In the genomic region with DNA sequence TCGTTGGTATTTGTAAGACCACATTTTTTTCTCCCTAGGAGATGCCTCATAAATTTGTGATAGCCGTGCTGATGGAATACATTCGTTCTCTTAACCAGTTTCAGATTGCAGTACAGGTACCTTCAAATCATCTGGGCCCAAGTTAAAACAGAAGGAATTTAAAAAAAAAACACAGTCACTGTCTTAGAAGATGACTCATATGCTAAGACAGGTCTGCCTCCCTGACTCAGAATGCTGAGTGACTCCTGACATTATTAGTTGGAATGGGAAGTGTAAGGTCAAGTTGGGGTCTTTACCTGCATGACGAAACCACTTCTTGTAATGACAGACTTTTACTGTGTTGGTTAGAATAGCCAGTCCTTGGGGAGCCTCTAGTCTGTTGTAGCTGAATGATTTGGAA, we compare ENCODE assay signal across 10 cellular contexts. TPM values are rescaled to one million over a fixed set of nuclear protein-coding genes. Genes with fewer than 3 reads are reported as not detected.
A peak's percentile ranks its signal among the peaks of the same experiment; 100 is the strongest.
DNase-seq lines count a peak whose midpoint lies in the region; ATAC-seq and TF ChIP-seq lines count a peak whose summit lies in the region.
"Had no signal": no experiment of that assay in that cellular context is flagged by ENCODE, and none has a peak within 500 bp of the region (broad histone marks: within the 10 kb centered on the region; RNA-seq: fewer than 3 reads in every experiment).

No MANE protein-coding gene starts in this region.

- no peak for TF ChIP-seq CTCF in RWPE1 (conservative IDR thresholded peaks at IDR 0.05; ENCODE audit: low read depth)
- TF ChIP-seq CTCF in fibroblast of lung (conservative IDR thresholded peaks at IDR 0.05 in 1 of 2, IDR thresholded peaks at IDR 0.05 in 1 of 2; ENCODE audit: low read depth in 1 of 2, low read length in 2 of 2) = no peak
- TF ChIP-seq CTCF in type B pancreatic cell (conservative IDR thresholded peaks at IDR 0.05) = no peak
- TF ChIP-seq CTCF in transverse colon (IDR thresholded peaks at IDR 0.05) = no peak

- H3K79me2 ChIP-seq in fibroblast of lung (ENCODE audit: control insufficient read depth, insufficient read depth, low read length) = no peaks in the 10 kb centered on the region

- in situ Hi-C loops in transverse colon (cut with MboI; ENCODE audit: low pct_ligation_motif_present in 1 of 4, low pct_unique_long_range_greater_than_20kb in 1 of 4, low sequenced_read_pairs in 3 of 4) = loop anchor here in 1 of 4 donors (10.0 kb wide), 1 partner anchor 55 kb away; a partner anchor contains a TSS

- H3K4me2 ChIP-seq in fibroblast of lung (ENCODE audit: extremely low read depth, insufficient read depth, low read length) = no peak overlapping the region

- H3K27ac ChIP-seq in RWPE1 (no peak overlapping the region), fibroblast of lung (ENCODE audit: insufficient read depth, low read length) (no peak overlapping the region), transverse colon (no peak overlapping the region)

- TF ChIP-seq EP300 in transverse colon (IDR thresholded peaks at IDR 0.05; ENCODE audit: low read depth) = no peak

- CTCF ChIA-PET in activated naive CD4-positive, alpha-beta T cell treated with anti-CD3 and anti-CD28 coated beads for 36 hours (lab: Charles Lee) = no interaction called here
- CTCF ChIA-PET in RWPE1 (lab: Yijun Ruan, JAX) = no interaction called here

- H3K27ac Mint-ChIP-seq in activated naive CD4-positive, alpha-beta T cell treated with anti-CD3 and anti-CD28 coated beads for 36 hours = peak overlapping the region; percentile 20
- peak overlapping the region; percentile 74 for H3K27ac Mint-ChIP-seq in type B pancreatic cell

- TF ChIP-seq POLR2A in transverse colon (IDR thresholded peaks at IDR 0.05) = no peak

- DNase-seq in activated naive CD4-positive, alpha-beta T cell treated with anti-CD3 and anti-CD28 coated beads for 36 hours = peak; percentile 36
- DNase-seq in activated naive CD4-positive, alpha-beta T cell treated with anti-CD3 and anti-CD28 coated beads, Interleukin-2, amount 50 U/mL, for 16 hours = no peak
- DNase-seq in RWPE1 (ENCODE audit: low spot score) (peak; percentile 88), fibroblast of lung (ENCODE audit: low read depth in 2 of 2) (peak; percentile 16 to 69), type B pancreatic cell (ENCODE audit: extremely low spot score, unreplicated experiment) (no peak), transverse colon (no peak), pons (ENCODE audit: low spot score) (no peak)
- DNase-seq: C1 segment of cervical spinal cord, naive B cell had no signal

- H3K9me3 ChIP-seq in fibroblast of lung (ENCODE audit: control insufficient read depth, insufficient read depth, low read depth, low read length) (no peaks in the 10 kb centered on the region), transverse colon (no peaks in the 10 kb centered on the region)

- H3K9me3 Mint-ChIP-seq in activated naive CD4-positive, alpha-beta T cell treated with anti-CD3 and anti-CD28 coated beads for 36 hours = no peaks in the 10 kb centered on the region
- H3K9me3 Mint-ChIP-seq in type B pancreatic cell = no peaks in the 10 kb centered on the region
- H3K9me3 Mint-ChIP-seq: naive B cell had no signal

- H3K27me3 Mint-ChIP-seq in activated naive CD4-positive, alpha-beta T cell treated with anti-CD3 and anti-CD28 coated beads for 36 hours (ENCODE audit: low read depth) = no peaks in the 10 kb centered on the region
- no peaks in the 10 kb centered on the region for H3K27me3 Mint-ChIP-seq in type B pancreatic cell
- H3K27me3 Mint-ChIP-seq: naive B cell had no signal

- H2AFZ ChIP-seq in fibroblast of lung (ENCODE audit: low read length) = no peak overlapping the region

- H3K4me3 ChIP-seq in fibroblast of lung (replicated peaks in 1 of 4; ENCODE audit: control extremely low read depth in 1 of 4, insufficient read depth in 1 of 4, low read depth in 3 of 4, low read length in 4 of 4) (no peak overlapping the region), transverse colon (no peak overlapping the region)

- H4K20me1 ChIP-seq in fibroblast of lung (ENCODE audit: control insufficient read depth, extremely low read depth, insufficient read depth, low read length) = no peaks in the 10 kb centered on the region

- POLR2A ChIA-PET in RWPE1 (lab: Yijun Ruan, JAX; ENCODE audit: low non-redundant PET) = no interaction called here

- no peak overlapping the region for H3K4me3 Mint-ChIP-seq in activated naive CD4-positive, alpha-beta T cell treated with anti-CD3 and anti-CD28 coated beads for 36 hours
- H3K4me3 Mint-ChIP-seq in type B pancreatic cell = no peak overlapping the region
- H3K4me3 Mint-ChIP-seq: naive B cell had no signal

- H3K4me1 Mint-ChIP-seq in activated naive CD4-positive, alpha-beta T cell treated with anti-CD3 and anti-CD28 coated beads for 36 hours (ENCODE audit: low read depth) = peaks cover 16% of the 10 kb centered on the region
- H3K4me1 Mint-ChIP-seq in type B pancreatic cell (ENCODE audit: unreplicated experiment) = no peaks in the 10 kb centered on the region
- H3K4me1 Mint-ChIP-seq: naive B cell had no signal

- H3K4me1 ChIP-seq in fibroblast of lung (ENCODE audit: control insufficient read depth, extremely low read depth, insufficient read depth, low read length) (peaks cover 6% of the 10 kb centered on the region), transverse colon (no peaks in the 10 kb centered on the region)

- H3K27me3 ChIP-seq in fibroblast of lung (ENCODE audit: control insufficient read depth, insufficient read depth, low read length) = no peaks in the 10 kb centered on the region
- H3K27me3 ChIP-seq in transverse colon = no peaks in the 10 kb centered on the region

- ATAC-seq in GM21360 (IDR thresholded peaks at IDR 0.05; ENCODE audit: unreplicated experiment) = no peak

- peaks cover 24% of the 10 kb centered on the region for H3K36me3 Mint-ChIP-seq in activated naive CD4-positive, alpha-beta T cell treated with anti-CD3 and anti-CD28 coated beads for 36 hours (ENCODE audit: low read depth)
- H3K36me3 Mint-ChIP-seq in type B pancreatic cell = peaks cover 33% of the 10 kb centered on the region

- WGBS in transverse colon (ENCODE audit: low coverage in 1 of 2), 2 donors = 73 to 77% methylated on average over 4 of the region's 4 CpGs

- intact Hi-C loops in activated naive CD4-positive, alpha-beta T cell treated with anti-CD3 and anti-CD28 coated beads for 36 hours (cut with micrococcal nuclease) = loop anchor here (1.0 kb wide), 2 partner anchors 11 to 57 kb away; a partner anchor contains a TSS
- intact Hi-C loops in transverse colon (cut with DNase I; ENCODE audit: low total_unique reads) = no loop called here

- H3K9ac ChIP-seq in fibroblast of lung (ENCODE audit: insufficient read depth, low read length) = no peak overlapping the region

- peaks cover 23% of the 10 kb centered on the region for H3K36me3 ChIP-seq in fibroblast of lung (ENCODE audit: control insufficient read depth, insufficient read depth, low read length)
- peaks cover 0 to 79% (median 34%) of the 10 kb centered on the region in 4 donors for H3K36me3 ChIP-seq in transverse colon

RNA-seq across cellular contexts. Expression of a gene that starts 26.3 kb away (rescaled TPM):
- 10 to 100 TPM; 26.2 to 29.7 TPM for total RNA-seq in activated naive CD4-positive, alpha-beta T cell treated with anti-CD3 and anti-CD28 coated beads for 36 hours
- 22.1 and 29.6 TPM in 2 replicates for total RNA-seq in fibroblast of lung
- 22.5 and 23.1 TPM in 2 replicates for polyA plus RNA-seq in fibroblast of lung
- polyA plus RNA-seq in fibroblast of lung (2012) = 17.7 and 18.5 TPM in 2 replicates
- 9.2 and 10.4 TPM in 2 replicates for polyA minus RNA-seq in fibroblast of lung (ENCODE audit: low replicate concordance)
- 25.0 and 33.0 TPM in 2 replicates for total RNA-seq in type B pancreatic cell (ENCODE audit: low replicate concordance)
- 10 to 100 TPM in 3 of 4 donors, 1 to 10 TPM in 1; 4.4 to 34.1 (median 26.6) TPM for total RNA-seq in transverse colon

RNA-seq across cellular contexts. Expression of a gene that starts 56.7 kb away (rescaled TPM):
- 10 to 100 TPM; 25.9 to 27.9 TPM for total RNA-seq in activated naive CD4-positive, alpha-beta T cell treated with anti-CD3 and anti-CD28 coated beads for 36 hours
- total RNA-seq in fibroblast of lung (129 and 204 TPM in 2 replicates), type B pancreatic cell (ENCODE audit: low replicate concordance) (43.3 and 49.8 TPM in 2 replicates), transverse colon (10 to 100 TPM; 33.6 to 96.1 (median 49.7) TPM)
- 36.0 and 41.0 TPM in 2 replicates for polyA plus RNA-seq in fibroblast of lung
- 23.7 and 27.4 TPM in 2 replicates for polyA plus RNA-seq in fibroblast of lung (2012)
- 86.0 and 195 TPM in 2 replicates for polyA minus RNA-seq in fibroblast of lung (ENCODE audit: low replicate concordance)

Comparison
In these comparisons a context has a peak if more than half of its experiments do, and no peak if none do; other contexts are left out.
1. DNase-seq: peak in activated naive CD4-positive, alpha-beta T cell treated with anti-CD3 and anti-CD28 coated beads for 36 hours (single experiment), RWPE1 (single experiment) and fibroblast of lung (2 of 2); none in activated naive CD4-positive, alpha-beta T cell treated with anti-CD3 and anti-CD28 coated beads, Interleukin-2, amount 50 U/mL, for 16 hours (single experiment), type B pancreatic cell (single experiment), transverse colon (single experiment) and pons (single experiment).